In genomic region chr10:103197177-103197576, GRCh38 we compare ENCODE assay signal across 8 cellular contexts. TPM values are rescaled to one million over a fixed set of nuclear protein-coding genes. Genes with fewer than 3 reads are reported as not detected.
DNase-seq lines count a peak whose midpoint lies in the region; ATAC-seq, FAIRE-seq and TF ChIP-seq lines count a peak whose summit lies in the region.

No MANE protein-coding gene starts in this region.

- peak overlapping the region in 1 of 2 experiments; percentile 38; a peak in 2 of 4 replicates for H3K9ac ChIP-seq in K562 (ENCODE audit: insufficient read depth in 1 of 2, low read depth in 2 of 2, low read length in 2 of 2)
- H3K9ac ChIP-seq in HepG2 (ENCODE audit: insufficient read depth, low read depth, low read length) = no peak overlapping the region

- 5% methylated on average over 3 of the region's 3 CpGs for WGBS in K562 (ENCODE audit: insufficient coverage, low coverage, missing lambda C conversion rate)
- 76% methylated on average over 3 of the region's 3 CpGs for WGBS in HepG2 (ENCODE audit: low lambda C conversion rate)
- WGBS in upper lobe of left lung, 2 donors = 53% methylated on average over 3 of the region's 3 CpGs

- TF ChIP-seq RAD21 in K562 (CRISPR knock-in tag; conservative IDR thresholded peaks at IDR 0.05 in 1 of 2, IDR thresholded peaks at IDR 0.05 in 1 of 2) = no peak
- no peak for TF ChIP-seq RAD21 in HepG2 (CRISPR knock-in tag; IDR thresholded peaks at IDR 0.05)

- H4K20me1 ChIP-seq in K562 (replicated peaks; ENCODE audit: control insufficient read depth, insufficient read depth, low read length) (no peaks in the 10 kb centered on the region), HepG2 (ENCODE audit: insufficient read depth, low read length) (no peaks in the 10 kb centered on the region)

- in situ Hi-C loops in K562 (cut with MboI) (no loop called here), HepG2 (cut with HindIII; ENCODE audit: extremely low pct_ligation_motif_present, low pct_unique_long_range_greater_than_20kb) (loop anchor here (5.0 kb wide), 1 partner anchor 40 kb away; no protein-coding TSS in a partner anchor)

- H3K36me3 ChIP-seq in BJ (ENCODE audit: control insufficient read depth, insufficient read depth, low read length) (no peaks in the 10 kb centered on the region; the same call in 1 of the 2 replicates), K562 (ENCODE audit: control insufficient read depth, insufficient read depth, low read length) (no peaks in the 10 kb centered on the region), HepG2 (replicated peaks in 1 of 2; ENCODE audit: control insufficient read depth in 1 of 2, insufficient read depth in 2 of 2, low read length in 2 of 2) (no peaks in the 10 kb centered on the region), upper lobe of left lung (no peaks in the 10 kb centered on the region)

- H3K79me2 ChIP-seq in K562 (ENCODE audit: control insufficient read depth, insufficient read depth, low read length) = peaks cover 6% of the 10 kb centered on the region
- peaks cover 6% of the 10 kb centered on the region for H3K79me2 ChIP-seq in HepG2 (ENCODE audit: insufficient read depth, low read length)

- peak; percentile 60 for ATAC-seq in K562
- ATAC-seq in HepG2 = peak; percentile 55
- peak; percentile 49 to 58 for ATAC-seq in upper lobe of left lung (ENCODE audit: low FRiP score in 2 of 2)

- peak; percentile 91 for FAIRE-seq in K562 (lab: Jason Lieb, UNC)
- FAIRE-seq in HepG2 (lab: Jason Lieb, UNC) = no peak

- DNase-seq in BJ (ENCODE audit: low read depth) (peak; percentile 37), LoVo (ENCODE audit: low spot score) (peak; percentile 24), K562 (ENCODE audit: extremely low read depth in 1 of 4, low spot score in 3 of 4) (peak in 3 of 4 experiments; percentile 14 to 83 (median 70)), HepG2 (ENCODE audit: low spot score) (peak; percentile 78), upper lobe of left lung (peak in 1 of 2 donors; percentile 80), NCI-H774 (lab: John Stamatoyannopoulos, UW) (no peak), NCI-H2081 treated with DMSO at 0.1 percent for 48 hours (lab: John Stamatoyannopoulos, UW) (no peak), NCI-H345 treated with DMSO at 0.1 percent for 48 hours (lab: John Stamatoyannopoulos, UW; ENCODE audit: unreplicated experiment) (no peak)

- CTCF ChIA-PET in BJ (lab: Yijun Ruan, JAX) (interaction anchor here (0.9 to 1.2 kb wide), 2 partner anchors 47 to 48 kb away, joined by 3 read pairs; no protein-coding TSS in a partner anchor), K562 (lab: Yijun Ruan, JAX; ENCODE audit: low intra/inter-chr PET ratio) (no interaction called here), HepG2 (lab: Yijun Ruan, JAX; ENCODE audit: low intra/inter-chr PET ratio, low total read pairs) (no interaction called here)

- TF ChIP-seq EP300 in K562 (IDR thresholded peaks at IDR 0.05; ENCODE audit: low read length) (peak; percentile 88), HepG2 (IDR thresholded peaks at IDR 0.05; ENCODE audit: low read depth in 2 of 2, low read length in 2 of 2) (peak in 1 of 2 experiments; percentile 18; a peak in 1 of 4 replicates), HepG2 (CRISPR knock-in tag; IDR thresholded peaks at IDR 0.05; ENCODE audit: borderline replicate concordance) (peak; percentile 40), upper lobe of left lung (IDR thresholded peaks at IDR 0.05) (peak in 1 of 4 donors; percentile 56)

- H3K4me3 ChIP-seq in BJ (ENCODE audit: low read depth, low read length) = no peak overlapping the region
- H3K4me3 ChIP-seq in K562 = no peak overlapping the region
- H3K4me3 ChIP-seq in HepG2 (replicated peaks in 1 of 3; ENCODE audit: insufficient read depth in 1 of 3, low read depth in 2 of 3, low read length in 3 of 3) = no peak overlapping the region
- H3K4me3 ChIP-seq in upper lobe of left lung = no peak overlapping the region

- H3K9me3 ChIP-seq in K562 (replicated peaks; ENCODE audit: control insufficient read depth, insufficient read depth, low read depth, low read length) (no peaks in the 10 kb centered on the region), HepG2 (ENCODE audit: low read length) (no peaks in the 10 kb centered on the region), upper lobe of left lung (no peaks in the 10 kb centered on the region)

- TF ChIP-seq CTCF in BJ (IDR thresholded peaks at IDR 0.05; ENCODE audit: insufficient read depth, low read depth, low read length) (no peak), K562 (IDR thresholded peaks at IDR 0.05 in 2 of 3, conservative IDR thresholded peaks at IDR 0.05 in 1 of 3; ENCODE audit: insufficient read depth in 2 of 3, low read depth in 1 of 3, low read length in 3 of 3) (no peak), HepG2 (CRISPR knock-in tag; IDR thresholded peaks at IDR 0.05) (no peak), upper lobe of left lung (IDR thresholded peaks at IDR 0.05) (no peak)

- intact Hi-C loops in K562 (cut with micrococcal nuclease) (no loop called here), HepG2 (cut with micrococcal nuclease; ENCODE audit: unreplicated experiment) (no loop called here)

- TF ChIP-seq POLR2A in K562 (conservative IDR thresholded peaks at IDR 0.05) (peak; percentile 68), HepG2 (IDR thresholded peaks at IDR 0.05; ENCODE audit: insufficient read depth in 1 of 2, low read depth in 2 of 2, low read length in 2 of 2) (peak in 1 of 2 experiments; percentile 43; a peak in 1 of 4 replicates), upper lobe of left lung (IDR thresholded peaks at IDR 0.05) (peak in 1 of 4 donors; percentile 63)

- H3K4me2 ChIP-seq in K562 (ENCODE audit: insufficient read depth, low read length) (peak overlapping the region; percentile 59), HepG2 (ENCODE audit: low read depth, low read length) (peak overlapping the region; percentile 43)

- BruUV-seq in K562 (replicated peaks; lab: Mats Ljungman, UMichigan) (no TSS peak), HepG2 (replicated peaks; lab: Mats Ljungman, UMichigan) (no TSS peak)

- POLR2A ChIA-PET in BJ (lab: Charles Lee) = no interaction called here
- POLR2A ChIA-PET in K562 (lab: Yijun Ruan, JAX) = interaction anchor here (0.6 to 0.8 kb wide), 2 partner anchors 32 to 229 kb away, joined by 3 read pairs; no protein-coding TSS in a partner anchor
- POLR2A ChIA-PET in HepG2 (lab: Yijun Ruan, JAX) = interaction anchor here (1.0 to 3.1 kb wide), 5 partner anchors 12 to 47 kb away, joined by 3 to 22 read pairs (median 4); no protein-coding TSS in a partner anchor

- H2AFZ ChIP-seq in K562 (ENCODE audit: low read depth, low read length) (peak overlapping the region; percentile 84), HepG2 (ENCODE audit: low read length) (peak overlapping the region; percentile 39)

- no peaks in the 10 kb centered on the region for H3K9me1 ChIP-seq in K562 (ENCODE audit: control insufficient read depth, insufficient read depth, low read length)

- peaks cover 10 to 32% of the 10 kb centered on the region in 2 experiments for H3K4me1 ChIP-seq in K562 (replicated peaks in 1 of 2; ENCODE audit: control insufficient read depth in 2 of 2, insufficient read depth in 2 of 2, low read length in 2 of 2)
- peaks cover 51% of the 10 kb centered on the region for H3K4me1 ChIP-seq in HepG2 (ENCODE audit: insufficient read depth, low read length)
- H3K4me1 ChIP-seq in upper lobe of left lung = peaks cover 15 to 29% (median 21%) of the 10 kb centered on the region in 4 donors

- H3K27ac ChIP-seq in K562 (ENCODE audit: extremely low read depth, low read depth, low read length) = peak overlapping the region; percentile 60
- H3K27ac ChIP-seq in HepG2 (ENCODE audit: extremely low read length, insufficient read depth, low read length) = peak overlapping the region; percentile 51
- peak overlapping the region; percentile 53 to 73 (median 65) for H3K27ac ChIP-seq in upper lobe of left lung

- H3K27me3 ChIP-seq in BJ (ENCODE audit: control insufficient read depth, insufficient read depth, low read length) (no peaks in the 10 kb centered on the region), K562 (ENCODE audit: control insufficient read depth in 2 of 2, insufficient read depth in 2 of 2, low read length in 2 of 2) (no peaks in the 10 kb centered on the region), HepG2 (ENCODE audit: control insufficient read depth in 1 of 2, insufficient read depth in 2 of 2, low read length in 2 of 2) (no peaks in the 10 kb centered on the region; a peak in 1 of 5 replicates), upper lobe of left lung (no peaks in the 10 kb centered on the region)

RNA-seq across cellular contexts. Expression of gene NT5C2, which starts 4.1 kb away (rescaled TPM):
- 49.3 and 85.0 TPM in 2 replicates for polyA plus RNA-seq in BJ (2011; rRNA removed)
- polyA minus RNA-seq in BJ (2011; rRNA and poly(A)+ RNA removed) = 28.9 and 29.1 TPM in 2 replicates
- 32.3 and 110 TPM in 2 replicates for total RNA-seq in K562 (2011; cell fraction: chromatin; rRNA removed; ENCODE audit: low replicate concordance)
- total RNA-seq in K562 (2011; cell fraction: nucleolus; rRNA removed) = 13.5 and 23.3 TPM in 2 replicates
- 39.7 and 56.5 TPM in 2 replicates for total RNA-seq in K562 (2011; cell fraction: nucleoplasm; rRNA removed)
- 26.5 and 26.7 TPM in 2 replicates for total RNA-seq in K562 (2014; rRNA removed)
- total RNA-seq in K562 (2014; rRNA removed; fragmentation: Illumina TruSeq; extraction: Trizol) = 26.7 and 28.1 TPM in 2 replicates
- 34.4 and 40.1 TPM in 2 replicates for total RNA-seq in K562 (2015; rRNA removed; fragmentation: Illumina TruSeq; extraction: Trizol)
- 24.3 and 27.7 TPM in 2 replicates for total RNA-seq in K562 (2021)
- 28.5 and 45.2 TPM in 2 replicates for polyA plus RNA-seq in K562 (2011; rRNA removed)
- polyA plus RNA-seq in K562 (2011; cell fraction: cytosol; rRNA removed) = 16.2 and 23.4 TPM in 2 replicates
- polyA plus RNA-seq in K562 (2011; cell fraction: nucleus; rRNA removed) = 34.0 and 36.8 TPM in 2 replicates
- 30.9 and 45.5 TPM in 2 replicates for polyA plus RNA-seq in K562 (2012)
- 30.0 and 37.7 TPM in 2 replicates for polyA plus RNA-seq in K562 (2014; fragmentation: Illumina TruSeq; extraction: Trizol)
- polyA plus RNA-seq in K562 (2014; fragmentation: Nextera tagmentation; extraction: Ambion mirVana) = 10 to 100 TPM; 11.3 to 29.4 TPM
- 25.3 and 30.0 TPM in 2 replicates for polyA plus RNA-seq in K562 (2014; rRNA removed)
- 29.3 and 33.8 TPM in 2 replicates for polyA minus RNA-seq in K562 (2011; rRNA and poly(A)+ RNA removed)
- polyA minus RNA-seq in K562 (2011; cell fraction: cytosol; rRNA and poly(A)+ RNA removed) = 11.8 and 15.6 TPM in 2 replicates
- polyA minus RNA-seq in K562 (2011; cell fraction: nucleus; rRNA and poly(A)+ RNA removed) = 21.3 and 33.0 TPM in 2 replicates
- total RNA-seq in HepG2 (2016; rRNA removed; fragmentation: Illumina TruSeq; extraction: Trizol) = 40.6 and 51.5 TPM in 2 replicates
- total RNA-seq in HepG2 (2016; cell fraction: cytosol; rRNA removed; fragmentation: Illumina TruSeq; extraction: Trizol; ENCODE audit: low read depth) = 14.0 and 14.6 TPM in 2 replicates
- total RNA-seq in HepG2 (2016; cell fraction: insoluble cytoplasmic fraction; rRNA removed; fragmentation: Illumina TruSeq; extraction: Trizol) = 41.6 and 53.9 TPM in 2 replicates
- 20.7 and 21.7 TPM in 2 replicates for total RNA-seq in HepG2 (2016; cell fraction: membrane; rRNA removed; fragmentation: Illumina TruSeq; extraction: Trizol)
- total RNA-seq in HepG2 (2016; cell fraction: nucleus; rRNA removed; fragmentation: Illumina TruSeq; extraction: Trizol) = 45.1 and 47.6 TPM in 2 replicates
- polyA plus RNA-seq in HepG2 (2011; rRNA removed) = 53.3 and 55.2 TPM in 2 replicates
- 31.0 and 44.8 TPM in 2 replicates for polyA plus RNA-seq in HepG2 (2011; cell fraction: cytosol; rRNA removed)
- polyA plus RNA-seq in HepG2 (2011; cell fraction: nucleus; rRNA removed) = 26.5 and 38.0 TPM in 2 replicates
- polyA plus RNA-seq in HepG2 (2012) = 47.1 and 62.0 TPM in 2 replicates
- polyA plus RNA-seq in HepG2 (2016; cell fraction: cytosol; fragmentation: Illumina TruSeq; extraction: Trizol; ENCODE audit: low read depth) = 4.3 and 4.4 TPM in 2 replicates
- 49.2 and 49.9 TPM in 2 replicates for polyA plus RNA-seq in HepG2 (2016; cell fraction: insoluble cytoplasmic fraction; fragmentation: Illumina TruSeq; extraction: Trizol; ENCODE audit: low read depth)
- 12.7 and 13.5 TPM in 2 replicates for polyA plus RNA-seq in HepG2 (2016; cell fraction: membrane; fragmentation: Illumina TruSeq; extraction: Trizol; ENCODE audit: low read depth)
- polyA plus RNA-seq in HepG2 (2016; cell fraction: nucleus; fragmentation: Illumina TruSeq; extraction: Trizol; ENCODE audit: insufficient read depth, low read depth) = 51.3 and 57.2 TPM in 2 replicates
- polyA minus RNA-seq in HepG2 (2011; rRNA and poly(A)+ RNA removed; ENCODE audit: low replicate concordance) = 48.0 and 50.4 TPM in 2 replicates
- 38.7 and 41.0 TPM in 2 replicates for polyA minus RNA-seq in HepG2 (2011; cell fraction: cytosol; rRNA and poly(A)+ RNA removed)
- 71.3 and 106 TPM in 2 replicates for polyA minus RNA-seq in HepG2 (2011; cell fraction: nucleus; rRNA and poly(A)+ RNA removed)
- total RNA-seq in upper lobe of left lung = 100 to 1,000 TPM in 2 of 6 donors, 10 to 100 TPM in 4; 47.4 to 122 (median 85.1) TPM

RNA-seq across cellular contexts. Expression of gene RPEL1, which starts 48.5 kb away (rescaled TPM):
- polyA plus RNA-seq in BJ (2011; rRNA removed) (0.04 TPM in 1 of 2 replicates, not detected in the other), K562 (2011; rRNA removed) (0.14 and 0.15 TPM in 2 replicates), K562 (2014; fragmentation: Illumina TruSeq; extraction: Trizol) (0.07 TPM in 1 of 2 replicates, not detected in the other), K562 (2014; fragmentation: Nextera tagmentation; extraction: Ambion mirVana) (under 1 TPM; 0.04 to 0.06 TPM), K562 (2014; rRNA removed) (not detected in 2 replicates), HepG2 (2011; rRNA removed) (0.07 and 0.10 TPM in 2 replicates)
- 0.10 TPM in 1 of 2 replicates, not detected in the other for polyA minus RNA-seq in BJ (2011; rRNA and poly(A)+ RNA removed)
- total RNA-seq in K562 (2011; cell fraction: chromatin; rRNA removed; ENCODE audit: low replicate concordance) = not detected in 2 replicates
- total RNA-seq in K562 (2011; cell fraction: nucleolus; rRNA removed) = not detected in 2 replicates
- total RNA-seq in K562 (2011; cell fraction: nucleoplasm; rRNA removed) = not detected in 2 replicates
- total RNA-seq in K562 (2014; rRNA removed) (0.04 TPM in 1 of 2 replicates, not detected in the other), K562 (2014; rRNA removed; fragmentation: Illumina TruSeq; extraction: Trizol) (0.07 and 0.10 TPM in 2 replicates), K562 (2015; rRNA removed; fragmentation: Illumina TruSeq; extraction: Trizol) (not detected in 2 replicates), K562 (2021) (0.07 and 0.09 TPM in 2 replicates), HepG2 (2016; rRNA removed; fragmentation: Illumina TruSeq; extraction: Trizol) (0.04 and 0.10 TPM in 2 replicates), upper lobe of left lung (not detected)
- polyA plus RNA-seq in K562 (2011; cell fraction: cytosol; rRNA removed) = 0.06 and 0.13 TPM in 2 replicates
- polyA plus RNA-seq in K562 (2011; cell fraction: nucleus; rRNA removed) = 0.08 and 0.09 TPM in 2 replicates
- polyA plus RNA-seq in K562 (2012) = 0.09 TPM in 1 of 2 replicates, not detected in the other
- polyA minus RNA-seq in K562 (2011; rRNA and poly(A)+ RNA removed) = 0.09 and 0.11 TPM in 2 replicates
- polyA minus RNA-seq in K562 (2011; cell fraction: cytosol; rRNA and poly(A)+ RNA removed) = not detected in 2 replicates
- polyA minus RNA-seq in K562 (2011; cell fraction: nucleus; rRNA and poly(A)+ RNA removed) = not detected in 2 replicates
- total RNA-seq in HepG2 (2016; cell fraction: cytosol; rRNA removed; fragmentation: Illumina TruSeq; extraction: Trizol; ENCODE audit: low read depth) = not detected in 2 replicates
- total RNA-seq in HepG2 (2016; cell fraction: insoluble cytoplasmic fraction; rRNA removed; fragmentation: Illumina TruSeq; extraction: Trizol) = 0.04 TPM in 1 of 2 replicates, not detected in the other
- total RNA-seq in HepG2 (2016; cell fraction: membrane; rRNA removed; fragmentation: Illumina TruSeq; extraction: Trizol) = not detected in 2 replicates
- not detected in 2 replicates for total RNA-seq in HepG2 (2016; cell fraction: nucleus; rRNA removed; fragmentation: Illumina TruSeq; extraction: Trizol)
- polyA plus RNA-seq in HepG2 (2011; cell fraction: cytosol; rRNA removed) = 0.10 and 0.23 TPM in 2 replicates
- polyA plus RNA-seq in HepG2 (2011; cell fraction: nucleus; rRNA removed) = 0.10 and 0.14 TPM in 2 replicates
- 0.20 and 0.24 TPM in 2 replicates for polyA plus RNA-seq in HepG2 (2012)
- polyA plus RNA-seq in HepG2 (2016; cell fraction: cytosol; fragmentation: Illumina TruSeq; extraction: Trizol; ENCODE audit: low read depth) = not detected in 2 replicates
- polyA plus RNA-seq in HepG2 (2016; cell fraction: insoluble cytoplasmic fraction; fragmentation: Illumina TruSeq; extraction: Trizol; ENCODE audit: low read depth) = 0.19 TPM in 1 of 2 replicates, not detected in the other
- polyA plus RNA-seq in HepG2 (2016; cell fraction: membrane; fragmentation: Illumina TruSeq; extraction: Trizol; ENCODE audit: low read depth) = not detected in 2 replicates
- polyA plus RNA-seq in HepG2 (2016; cell fraction: nucleus; fragmentation: Illumina TruSeq; extraction: Trizol; ENCODE audit: insufficient read depth, low read depth) = not detected in 2 replicates
- polyA minus RNA-seq in HepG2 (2011; rRNA and poly(A)+ RNA removed; ENCODE audit: low replicate concordance) = 0.20 and 0.37 TPM in 2 replicates
- not detected in 2 replicates for polyA minus RNA-seq in HepG2 (2011; cell fraction: cytosol; rRNA and poly(A)+ RNA removed)
- not detected in 2 replicates for polyA minus RNA-seq in HepG2 (2011; cell fraction: nucleus; rRNA and poly(A)+ RNA removed)

Comparison
In these comparisons a context has a peak if more than half of its experiments do, and no peak if none do; other contexts are left out.
1. DNase-seq: peak in BJ (single experiment), LoVo (single experiment), K562 (3 of 4) and HepG2 (single experiment); none in NCI-H774 (single experiment), NCI-H2081 treated with DMSO at 0.1 percent for 48 hours (single experiment) and NCI-H345 treated with DMSO at 0.1 percent for 48 hours (single experiment).
2. Peak in every context shown above with its lines, with median percentiles within 50 percentile points of each other: ATAC-seq and H3K27ac ChIP-seq.